10 cellular contexts compared by ENCODE assay signal in the genomic region with DNA sequence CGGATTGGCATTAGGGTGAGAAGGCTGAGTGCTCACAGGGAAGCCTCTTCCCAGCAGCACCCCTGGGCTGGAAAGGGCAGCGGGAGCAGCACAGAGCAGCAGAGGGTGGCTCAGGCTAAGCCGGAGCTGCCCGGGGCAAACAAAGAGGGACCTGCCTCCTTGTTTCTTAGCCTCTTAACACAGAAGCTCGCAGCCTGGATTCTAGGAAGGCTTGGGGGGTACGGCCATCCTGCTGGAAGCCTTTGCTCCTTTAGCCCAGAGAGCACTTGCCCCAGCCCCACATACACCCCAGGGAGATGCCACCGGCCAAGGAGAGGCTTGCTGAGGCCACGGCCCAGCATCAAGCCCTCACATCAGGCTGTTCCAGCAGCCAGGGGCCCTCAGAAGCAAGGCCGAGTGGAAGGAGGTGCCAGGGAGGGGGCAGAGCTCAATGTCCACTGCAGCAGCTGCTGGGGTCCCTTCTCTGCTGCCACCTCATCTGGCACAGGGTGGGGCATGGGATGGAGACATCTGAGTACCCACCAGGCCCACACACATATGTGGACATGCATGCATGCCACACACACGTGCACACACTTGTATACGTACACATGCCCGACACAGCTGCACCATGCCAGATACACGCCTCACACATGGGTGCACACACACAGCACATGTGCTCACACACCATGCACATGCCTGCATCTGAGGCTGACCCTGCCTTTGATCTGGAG. TPM values are rescaled to one million over a fixed set of nuclear protein-coding genes. Genes with fewer than 3 reads are reported as not detected.
A peak's percentile ranks its signal among the peaks of the same experiment; 100 is the strongest.
DNase-seq lines count a peak whose midpoint lies in the region; ATAC-seq and TF ChIP-seq lines count a peak whose summit lies in the region.
"Had no signal": no experiment of that assay in that cellular context is flagged by ENCODE, and none has a peak within 500 bp of the region (broad histone marks: within the 10 kb centered on the region; RNA-seq: fewer than 3 reads in every experiment).

No MANE protein-coding gene starts in this region.

- H3K9ac ChIP-seq in smooth muscle cell (ENCODE audit: low read depth) (peak overlapping the region; percentile 49), Karpas-422 (ENCODE audit: low read length) (no peak overlapping the region)

- no TSS peak for BruUV-seq in OCI-LY7 (replicated peaks; lab: Mats Ljungman, UMichigan)

- H3K27me3 ChIP-seq in ascending aorta = no peaks in the 10 kb centered on the region
- no peaks in the 10 kb centered on the region for H3K27me3 ChIP-seq in smooth muscle cell (ENCODE audit: low read depth)
- no peaks in the 10 kb centered on the region for H3K27me3 ChIP-seq in CD4-positive, alpha-beta T cell (ENCODE audit: control insufficient read depth, insufficient read depth, low read length)
- no peaks in the 10 kb centered on the region for H3K27me3 ChIP-seq in Karpas-422 (ENCODE audit: low read length)
- H3K27me3 ChIP-seq: neutrophil had no signal

- H4K20me1 ChIP-seq in smooth muscle cell (ENCODE audit: low read depth) (no peaks in the 10 kb centered on the region), OCI-LY7 (ENCODE audit: insufficient read depth, low read length) (no peaks in the 10 kb centered on the region), Karpas-422 (ENCODE audit: insufficient read depth, low read depth, low read length) (no peaks in the 10 kb centered on the region)

- H3K4me3 ChIP-seq in ascending aorta (peak overlapping the region in 1 of 2 donors; percentile 25), smooth muscle cell (no peak overlapping the region), OCI-LY7 (ENCODE audit: low read depth, low read length, poor library complexity, severe bottlenecking) (no peak overlapping the region), Karpas-422 (ENCODE audit: low read length) (no peak overlapping the region)

- CTCF ChIA-PET in OCI-LY7 (lab: Charles Lee; ENCODE audit: unreplicated experiment) = no interaction called here
- CTCF ChIA-PET in CD4-positive, alpha-beta T cell (lab: Charles Lee) = no interaction called here

- H3K27ac Mint-ChIP-seq in CD4-positive, alpha-beta T cell = no peak overlapping the region

- H3K27me3 Mint-ChIP-seq in CD4-positive, alpha-beta T cell = no peaks in the 10 kb centered on the region

- peak overlapping the region; percentile 60 for H3K4me2 ChIP-seq in smooth muscle cell
- H3K4me2 ChIP-seq in OCI-LY7 (ENCODE audit: low read length) = no peak overlapping the region
- no peak overlapping the region for H3K4me2 ChIP-seq in Karpas-422 (ENCODE audit: low read depth, low read length, poor library complexity, severe bottlenecking)

- H3K9me2 ChIP-seq in OCI-LY7 (ENCODE audit: insufficient read depth, low read length) (no peaks in the 10 kb centered on the region), Karpas-422 (replicated peaks; ENCODE audit: insufficient read depth, low read length) (no peaks in the 10 kb centered on the region)

- peaks cover 6% of the 10 kb centered on the region for H3F3A ChIP-seq in smooth muscle cell (ENCODE audit: low read depth)

- H3K79me2 ChIP-seq in smooth muscle cell (ENCODE audit: low read depth) = no peaks in the 10 kb centered on the region
- H3K79me2 ChIP-seq in OCI-LY7 (ENCODE audit: insufficient read depth, low read depth, low read length) = no peaks in the 10 kb centered on the region
- H3K79me2 ChIP-seq in Karpas-422 (ENCODE audit: low read length) = no peaks in the 10 kb centered on the region

- POLR2A ChIA-PET in OCI-LY7 (lab: Charles Lee) = no interaction called here
- POLR2A ChIA-PET in CD4-positive, alpha-beta T cell (lab: Charles Lee) = interaction anchor here (1.2 kb wide), 1 partner anchor 9 kb away, joined by 8 read pairs; no protein-coding TSS in a partner anchor

- H3K4me3 Mint-ChIP-seq in CD4-positive, alpha-beta T cell = no peak overlapping the region

- no peak overlapping the region for H2AFZ ChIP-seq in smooth muscle cell (ENCODE audit: low read depth)
- no peak overlapping the region for H2AFZ ChIP-seq in OCI-LY7 (ENCODE audit: low read length)
- no peak overlapping the region for H2AFZ ChIP-seq in Karpas-422 (ENCODE audit: low read length)

- TF ChIP-seq CTCF in ascending aorta (IDR thresholded peaks at IDR 0.05) (no peak), smooth muscle cell (IDR thresholded peaks at IDR 0.05; ENCODE audit: borderline replicate concordance, insufficient read depth, poor library complexity, severe bottlenecking) (no peak), OCI-LY7 (conservative IDR thresholded peaks at IDR 0.05; ENCODE audit: low read length) (no peak)
- TF ChIP-seq CTCF in CD4-positive, alpha-beta T cell (IDR thresholded peaks at IDR 0.05) = no peak

- H3K4me1 Mint-ChIP-seq in CD4-positive, alpha-beta T cell (ENCODE audit: low read depth) = no peaks in the 10 kb centered on the region

- DNase-seq in H4 (ENCODE audit: low spot score) = peak; percentile 50
- DNase-seq in ascending aorta (ENCODE audit: low spot score in 2 of 2) = no peak
- peak; percentile 36 for DNase-seq in iPS-NIHi11 (ENCODE audit: low spot score)
- DNase-seq in smooth muscle cell (lab: John Stamatoyannopoulos, UW; ENCODE audit: unreplicated experiment) = no peak
- no peak for DNase-seq in OCI-LY7 (ENCODE audit: low spot score)
- no peak for DNase-seq in CD4-positive, alpha-beta T cell
- no peak for DNase-seq in Karpas-422
- DNase-seq in amniotic stem cell (lab: John Stamatoyannopoulos, UW) = no peak
- DNase-seq: NCI-H1436 treated with DMSO at 0.1 percent for 48 hours had no signal

- 79% methylated on average over 12 of the region's 13 CpGs for WGBS in smooth muscle cell (ENCODE audit: low lambda C conversion rate)

- H3K27ac ChIP-seq in ascending aorta (peak overlapping the region; percentile 79 to 87), smooth muscle cell (ENCODE audit: low read depth) (peak overlapping the region; percentile 82), OCI-LY7 (ENCODE audit: low read depth, low read length, poor library complexity, severe bottlenecking) (no peak overlapping the region), Karpas-422 (ENCODE audit: low read length) (no peak overlapping the region)
- H3K27ac ChIP-seq in CD4-positive, alpha-beta T cell (ENCODE audit: low read depth, low read length) = no peak overlapping the region
- H3K27ac ChIP-seq: neutrophil had no signal

- H3K36me3 Mint-ChIP-seq in CD4-positive, alpha-beta T cell (ENCODE audit: low read depth) = peaks cover 5% of the 10 kb centered on the region

- intact Hi-C loops in ascending aorta (cut with DNase I) = loop anchor here (2.0 to 5.0 kb wide), 5 partner anchors 18 to 260 kb away; a partner anchor contains a TSS
- intact Hi-C loops in OCI-LY7 (cut with micrococcal nuclease; ENCODE audit: unreplicated experiment) = no loop called here
- intact Hi-C loops in CD4-positive, alpha-beta T cell (cut with DNase I, micrococcal nuclease) = no loop called here

- no peaks in the 10 kb centered on the region for H3K36me3 ChIP-seq in ascending aorta
- H3K36me3 ChIP-seq in smooth muscle cell (ENCODE audit: low read depth) = no peaks in the 10 kb centered on the region
- no peaks in the 10 kb centered on the region for H3K36me3 ChIP-seq in OCI-LY7 (ENCODE audit: insufficient read depth, low read length)
- H3K36me3 ChIP-seq in Karpas-422 (ENCODE audit: insufficient read depth, low read length) = no peaks in the 10 kb centered on the region
- H3K36me3 ChIP-seq: neutrophil had no signal

- H3K9me3 Mint-ChIP-seq in CD4-positive, alpha-beta T cell = no peaks in the 10 kb centered on the region

- ATAC-seq in CD4-positive, alpha-beta T cell (ENCODE audit: poor library complexity) = no peak

- H3K9me3 ChIP-seq in ascending aorta (no peaks in the 10 kb centered on the region), smooth muscle cell (replicated peaks; ENCODE audit: low read depth) (no peaks in the 10 kb centered on the region), OCI-LY7 (ENCODE audit: low read length) (no peaks in the 10 kb centered on the region), Karpas-422 (ENCODE audit: low read length) (peaks cover 5% of the 10 kb centered on the region; the same call in 1 of the 2 replicates)
- H3K9me3 ChIP-seq in CD4-positive, alpha-beta T cell (ENCODE audit: control insufficient read depth, low read length) = no peaks in the 10 kb centered on the region
- H3K9me3 ChIP-seq: neutrophil had no signal

- peaks cover 18 to 23% of the 10 kb centered on the region in 2 donors for H3K4me1 ChIP-seq in ascending aorta
- peaks cover 5% of the 10 kb centered on the region for H3K4me1 ChIP-seq in smooth muscle cell (ENCODE audit: low read depth)
- peaks cover 3% of the 10 kb centered on the region for H3K4me1 ChIP-seq in OCI-LY7 (ENCODE audit: insufficient read depth, low read length, poor library complexity, severe bottlenecking)
- H3K4me1 ChIP-seq in Karpas-422 (ENCODE audit: low read length) = peaks cover 11% of the 10 kb centered on the region

RNA-seq across cellular contexts. Expression of a gene that starts 20.3 kb away (rescaled TPM):
- total RNA-seq in H4 (2014; rRNA removed; shearing (Covaris generic)) = 4.5 and 12.0 TPM in 2 replicates
- total RNA-seq in ascending aorta (14.0 TPM), smooth muscle cell (152 and 171 TPM in 2 replicates), OCI-LY7 (2022) (33.3 and 35.3 TPM in 2 replicates)
- 388 and 427 TPM in 2 replicates for polyA plus RNA-seq in smooth muscle cell
- 4.7 and 8.4 TPM in 2 replicates for total RNA-seq in OCI-LY7 (2014; rRNA removed; shearing (Covaris generic))
- 10 to 100 TPM; 12.8 to 15.7 TPM for total RNA-seq in CD4-positive, alpha-beta T cell
- 7.4 and 8.9 TPM in 2 replicates for total RNA-seq in Karpas-422 (2014; rRNA removed; shearing (Covaris generic); ENCODE audit: low replicate concordance)

RNA-seq across cellular contexts. Expression of a gene that starts 56.3 kb away (rescaled TPM):
- 81.0 and 106 TPM in 2 replicates for total RNA-seq in H4 (2014; rRNA removed; shearing (Covaris generic))
- 273 TPM for total RNA-seq in ascending aorta
- total RNA-seq in smooth muscle cell = 59.1 and 76.9 TPM in 2 replicates
- polyA plus RNA-seq in smooth muscle cell = 132 and 135 TPM in 2 replicates
- 286 and 311 TPM in 2 replicates for total RNA-seq in OCI-LY7 (2014; rRNA removed; shearing (Covaris generic))
- total RNA-seq in OCI-LY7 (2022) = 228 and 238 TPM in 2 replicates
- 100 to 1,000 TPM; 132 to 148 TPM for total RNA-seq in CD4-positive, alpha-beta T cell
- 86.9 and 184 TPM in 2 replicates for total RNA-seq in Karpas-422 (2014; rRNA removed; shearing (Covaris generic); ENCODE audit: low replicate concordance)

Comparison
In these comparisons a context has a peak if more than half of its experiments do, and no peak if none do; other contexts are left out.
1. DNase-seq: peak in H4 (single experiment) and iPS-NIHi11 (single experiment); none in ascending aorta (0 of 2), smooth muscle cell (single experiment), OCI-LY7 (single experiment), CD4-positive, alpha-beta T cell (0 of 10), Karpas-422 (single experiment) and amniotic stem cell (single experiment).
2. H3K27ac ChIP-seq: peak in ascending aorta (2 of 2) and smooth muscle cell (single experiment); none in OCI-LY7 (single experiment), CD4-positive, alpha-beta T cell (single experiment) and Karpas-422 (single experiment).